In the genomic region with DNA sequence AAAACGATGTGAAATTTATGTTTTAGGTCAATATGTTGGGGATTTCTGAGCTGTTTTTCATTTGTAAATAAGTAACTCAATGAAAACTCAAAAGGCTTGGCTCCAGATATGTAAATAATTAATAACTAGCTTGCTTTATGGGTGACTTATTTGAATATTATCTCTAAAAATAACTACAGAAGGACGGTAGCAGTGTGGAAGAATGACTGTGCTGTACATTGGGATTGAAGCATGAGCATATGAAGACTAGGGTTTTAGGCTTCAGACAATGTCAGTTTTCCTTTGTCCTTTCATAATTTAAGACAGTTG, we compare ENCODE assay signal across 15 cellular contexts.
DNase-seq lines count a peak whose midpoint lies in the region; ATAC-seq and FAIRE-seq lines count a peak whose summit lies in the region.
"Had no signal": no experiment of that assay in that cellular context is flagged by ENCODE, and none has a peak within 500 bp of the region (broad histone marks: within the 10 kb centered on the region; RNA-seq: fewer than 3 reads in every experiment).

No MANE protein-coding gene starts in this region.

- peak; percentile 12 for DNase-seq in RCC 7860 (ENCODE audit: low spot score)
- DNase-seq in NCI-H69 (lab: John Stamatoyannopoulos, UW), result no peak
- no peak for DNase-seq in AG20443 (ENCODE audit: low spot score)
- DNase-seq in iPS-NIHi11 (ENCODE audit: low spot score), result no peak
- DNase-seq: adrenal gland, Caco-2, heart left ventricle, left ventricle myocardium inferior, naive B cell had no signal

- FAIRE-seq in RCC 7860 (lab: Jason Lieb, UNC), result peak; percentile 76
- FAIRE-seq: colon had no signal

- ATAC-seq in GM18511 (IDR thresholded peaks at IDR 0.05; ENCODE audit: unreplicated experiment) (peak; percentile 47), GM21447 (IDR thresholded peaks at IDR 0.05; ENCODE audit: unreplicated experiment) (peak; percentile 49), HG03095 (IDR thresholded peaks at IDR 0.05; ENCODE audit: unreplicated experiment) (peak; percentile 41), HG02870 (IDR thresholded peaks at IDR 0.05; ENCODE audit: unreplicated experiment) (no peak)
- ATAC-seq: activated CD4-positive, CD25-positive, alpha-beta regulatory T cell treated with anti-CD3 and anti-CD28 coated beads, Interleukin-2, amount 50 U/mL, for 24 hours; heart left ventricle had no signal
